Comparison of ENCODE assay signal across 37 cellular contexts in the genomic region with DNA sequence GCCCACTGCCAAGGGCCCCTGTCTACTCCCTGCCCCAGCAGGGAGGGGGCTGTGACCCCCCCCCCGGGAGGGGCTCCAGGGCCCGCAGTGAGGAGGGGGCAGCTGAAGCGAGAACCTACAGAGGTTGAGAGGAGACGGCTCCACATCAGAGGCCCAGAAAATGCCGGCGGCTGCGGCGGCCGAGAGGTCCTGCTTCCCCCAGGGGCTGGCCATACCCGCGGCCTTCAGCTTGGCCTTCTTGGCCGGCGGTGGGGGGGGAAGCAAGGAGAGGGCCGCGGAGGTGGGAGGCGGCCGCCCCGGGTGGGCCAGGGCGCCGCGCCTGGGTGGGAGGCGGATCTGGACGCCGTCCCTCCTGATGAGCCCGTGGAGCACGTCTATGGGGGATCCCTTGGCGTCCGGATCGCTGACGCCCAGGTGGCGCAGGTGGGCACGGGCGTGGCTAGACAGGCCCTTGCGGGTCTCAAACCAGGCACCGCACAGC. TPM values are rescaled to one million over a fixed set of nuclear protein-coding genes. Genes with fewer than 3 reads are reported as not detected.
"Had no signal": no experiment of that assay in that cellular context is flagged by ENCODE, and none has a peak within 500 bp of the region (broad histone marks: within the 10 kb centered on the region; RNA-seq: fewer than 3 reads in every experiment).

No MANE protein-coding gene starts in this region.

- H3K27me3 Mint-ChIP-seq: activated CD4-positive, alpha-beta memory T cell treated with anti-CD3 and anti-CD28 coated beads for 36 hours; activated CD4-positive, alpha-beta T cell treated with anti-CD3 and anti-CD28 coated beads for 36 hours; activated CD8-positive, alpha-beta memory T cell treated with anti-CD3 and anti-CD28 coated beads, Interleukin-2, amount 10 ng/mL, durations not matched to agents 7 days and 5 days; activated naive CD8-positive, alpha-beta T cell; central memory CD8-positive, alpha-beta T cell; dendritic cell treated with granulocyte-macrophage colony-stimulating factor and Interleukin-4, amounts not matched to agents 40 ng/mL and 50 ng/mL, for 4 days had no signal

- H3K4me3 ChIP-seq: coronary artery, dorsolateral prefrontal cortex, esophagus muscularis mucosa, gastrocnemius medialis, heart left ventricle had no signal

- FAIRE-seq: astrocyte, bronchial epithelial cell had no signal

- ATAC-seq: activated CD4-positive, alpha-beta T cell treated with anti-CD3 and anti-CD28 coated beads for 36 hours; activated CD8-positive, alpha-beta memory T cell treated with anti-CD3 and anti-CD28 coated beads, Interleukin-2, amount 10 ng/mL, durations not matched to agents 7 days and 5 days; activated CD8-positive, alpha-beta T cell treated with anti-CD3 and anti-CD28 coated beads, Interleukin-2, amount 10 ng/mL, durations not matched to agents 7 days and 5 days; foreskin keratinocyte; gastrocnemius medialis; heart left ventricle had no signal

- H3K9me3 Mint-ChIP-seq: activated CD4-positive, alpha-beta T cell treated with anti-CD3 and anti-CD28 coated beads, Interleukin-2, amount 10 ng/mL, durations not matched to agents 24 days and 14 days; activated T-helper 1 cell treated with anti-CD3 and anti-CD28 coated beads, Interleukin-12 subunit alpha, Interleukin-12 subunit beta, Interleukin-2, Interleukin-4 antibody, amounts not matched to agents 30 ng/mL and 10 ng/mL and 1 ng/mL, durations not matched to agents 14 hours and 24 hours and 36 hours; central memory CD8-positive, alpha-beta T cell had no signal

- H3K27ac ChIP-seq: brain microvascular endothelial cell, coronary artery, dorsolateral prefrontal cortex, esophagus muscularis mucosa, foreskin keratinocyte, gastrocnemius medialis, heart left ventricle had no signal

- H3K27me3 ChIP-seq: brain microvascular endothelial cell, dorsolateral prefrontal cortex, esophagus muscularis mucosa, foreskin keratinocyte, gastrocnemius medialis, heart left ventricle had no signal

- H3K9me3 ChIP-seq: gastrocnemius medialis, heart left ventricle had no signal

- H3K4me3 Mint-ChIP-seq: activated CD4-positive, alpha-beta memory T cell treated with anti-CD3 and anti-CD28 coated beads for 36 hours; activated CD4-positive, alpha-beta T cell treated with anti-CD3 and anti-CD28 coated beads for 36 hours; activated CD4-positive, alpha-beta T cell treated with anti-CD3 and anti-CD28 coated beads, Interleukin-2, amount 10 ng/mL, durations not matched to agents 24 days and 14 days; activated CD8-positive, alpha-beta memory T cell treated with anti-CD3 and anti-CD28 coated beads, Interleukin-2, amount 10 ng/mL, durations not matched to agents 7 days and 5 days; activated CD8-positive, alpha-beta T cell treated with anti-CD3 and anti-CD28 coated beads, Interleukin-2, amount 10 ng/mL, durations not matched to agents 7 days and 5 days; activated naive CD4-positive, alpha-beta T cell treated with anti-CD3 and anti-CD28 coated beads for 36 hours; activated naive CD8-positive, alpha-beta T cell; activated T-helper 1 cell treated with anti-CD3 and anti-CD28 coated beads, Interleukin-12 subunit alpha, Interleukin-12 subunit beta, Interleukin-2, Interleukin-4 antibody, amounts not matched to agents 30 ng/mL and 10 ng/mL and 1 ng/mL, durations not matched to agents 14 hours and 24 hours and 36 hours; central memory CD8-positive, alpha-beta T cell; dendritic cell treated with granulocyte-macrophage colony-stimulating factor and Interleukin-4, amounts not matched to agents 40 ng/mL and 50 ng/mL, for 4 days; endodermal cell had no signal

- H3K4me1 ChIP-seq: foreskin keratinocyte had no signal

- DNase-seq: activated CD4-positive, alpha-beta memory T cell treated with anti-CD3 and anti-CD28 coated beads for 36 hours; activated CD4-positive, alpha-beta T cell treated with anti-CD3 and anti-CD28 coated beads for 36 hours; activated CD4-positive, alpha-beta T cell treated with anti-CD3 and anti-CD28 coated beads, Interleukin-2, amount 10 ng/mL, durations not matched to agents 24 days and 14 days; activated CD4-positive, CD25-positive, alpha-beta regulatory T cell; activated CD4-positive, CD25-positive, alpha-beta regulatory T cell treated with anti-CD3 and anti-CD28 coated beads, Interleukin-2, amount 50 U/mL, for 72 hours; activated CD8-positive, alpha-beta memory T cell treated with anti-CD3 and anti-CD28 coated beads, Interleukin-2, amount 10 ng/mL, durations not matched to agents 7 days and 5 days; activated CD8-positive, alpha-beta memory T cell treated with anti-CD3 and anti-CD28 coated beads, Interleukin-2, amount 50 U/mL, for 4 hours; activated CD8-positive, alpha-beta T cell treated with anti-CD3 and anti-CD28 coated beads, Interleukin-2, amount 10 ng/mL, durations not matched to agents 7 days and 5 days; activated effector memory CD4-positive, alpha-beta T cell treated with anti-CD3 and anti-CD28 coated beads, Interleukin-2, amount 50 U/mL, for 16 hours; activated naive CD4-positive, alpha-beta T cell treated with anti-CD3 and anti-CD28 coated beads for 36 hours; activated T-cell treated with anti-CD3 and anti-CD28 coated beads, Interleukin-2, amount 50 U/mL, for 1 hour; activated T-cell treated with anti-CD3 and anti-CD28 coated beads, Interleukin-2, amount 50 U/mL, for 48 hours; amniotic stem cell; anterior cingulate cortex; brain microvascular endothelial cell; dorsolateral prefrontal cortex; effector memory CD4-positive, alpha-beta T cell; endodermal cell; erythroblast; foreskin keratinocyte; gastrocnemius medialis; glutamatergic neuron; T-helper 1 cell; T-helper 2 cell had no signal

- H3K27ac Mint-ChIP-seq: activated CD4-positive, alpha-beta memory T cell treated with anti-CD3 and anti-CD28 coated beads for 36 hours; activated CD4-positive, alpha-beta T cell treated with anti-CD3 and anti-CD28 coated beads for 36 hours; activated CD4-positive, alpha-beta T cell treated with anti-CD3 and anti-CD28 coated beads, Interleukin-2, amount 10 ng/mL, durations not matched to agents 24 days and 14 days; activated CD8-positive, alpha-beta memory T cell treated with anti-CD3 and anti-CD28 coated beads, Interleukin-2, amount 10 ng/mL, durations not matched to agents 7 days and 5 days; activated CD8-positive, alpha-beta T cell treated with anti-CD3 and anti-CD28 coated beads, Interleukin-2, amount 10 ng/mL, durations not matched to agents 7 days and 5 days; activated naive CD4-positive, alpha-beta T cell treated with anti-CD3 and anti-CD28 coated beads for 36 hours; activated T-helper 2 cell treated with anti-CD3 and anti-CD28 coated beads, Interferon-gamma antibody, Interleukin-2, Interleukin-4, amounts not matched to agents 10 μg/mL and 5 μg/mL and 100 μg/mL, durations not matched to agents 14 hours and 24 hours and 36 hours; dendritic cell treated with granulocyte-macrophage colony-stimulating factor and Interleukin-4, amounts not matched to agents 40 ng/mL and 50 ng/mL, for 4 days; endodermal cell had no signal

RNA-seq across cellular contexts. Expression of gene RASAL3, which starts 36.3 kb away (rescaled TPM):
- total RNA-seq: bronchial epithelial cell, endodermal cell, foreskin keratinocyte had no signal
- polyA plus RNA-seq: foreskin keratinocyte had no signal

RNA-seq across cellular contexts. Expression of gene PGLYRP2, which starts 51.3 kb away (rescaled TPM):
- total RNA-seq: activated CD4-positive, alpha-beta T cell treated with anti-CD3 and anti-CD28 coated beads, Interleukin-2, amount 10 ng/mL, durations not matched to agents 24 days and 14 days; activated CD8-positive, alpha-beta memory T cell treated with anti-CD3 and anti-CD28 coated beads for 36 hours; activated CD8-positive, alpha-beta T cell treated with anti-CD3 and anti-CD28 coated beads, Interleukin-2, amount 10 ng/mL, durations not matched to agents 7 days and 5 days; activated T-helper 1 cell treated with anti-CD3 and anti-CD28 coated beads, Interleukin-12 subunit alpha, Interleukin-12 subunit beta, Interleukin-2, Interleukin-4 antibody, amounts not matched to agents 30 ng/mL and 10 ng/mL and 1 ng/mL, durations not matched to agents 14 hours and 24 hours and 36 hours; activated T-helper 2 cell treated with anti-CD3 and anti-CD28 coated beads, Interferon-gamma antibody, Interleukin-2, Interleukin-4, amounts not matched to agents 10 μg/mL and 5 μg/mL and 100 μg/mL, durations not matched to agents 14 hours and 24 hours and 36 hours; astrocyte; bronchial epithelial cell; cardiac septum; cerebellum; endodermal cell; esophagus muscularis mucosa; foreskin keratinocyte; gastrocnemius medialis; heart left ventricle had no signal
- polyA plus RNA-seq: foreskin keratinocyte, heart left ventricle had no signal
